In the genomic region with DNA sequence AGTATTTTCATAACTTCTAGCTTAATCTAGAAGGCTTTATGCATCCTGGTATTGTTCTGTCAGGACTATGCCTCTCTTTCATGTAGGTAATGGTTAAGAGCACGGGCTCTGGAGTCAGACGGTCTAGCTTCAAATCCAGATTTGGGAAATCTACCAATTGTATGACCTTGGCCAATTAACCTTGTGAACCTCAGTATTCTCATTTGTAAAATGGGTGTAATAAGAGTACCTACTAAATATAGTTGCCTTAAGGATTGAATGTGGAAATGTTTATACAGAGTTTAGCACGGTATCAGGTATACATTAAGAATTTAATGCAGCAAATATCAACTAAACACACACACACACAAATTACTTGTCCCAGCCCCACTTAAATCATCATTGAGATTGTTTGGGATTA, we compare ENCODE assay signal across 15 cellular contexts.
A peak's percentile ranks its signal among the peaks of the same experiment; 100 is the strongest.
DNase-seq lines count a peak whose midpoint lies in the region; ATAC-seq and TF ChIP-seq lines count a peak whose summit lies in the region.
"Had no signal": no experiment of that assay in that cellular context is flagged by ENCODE, and none has a peak within 500 bp of the region (broad histone marks: within the 10 kb centered on the region; RNA-seq: fewer than 3 reads in every experiment).

No MANE protein-coding gene starts in this region.

- H3K23ac ChIP-seq in mesenchymal stem cell (ENCODE audit: low read length in 2 of 2) = no peak overlapping the region

- H3K79me2 ChIP-seq in smooth muscle cell (ENCODE audit: low read depth) = no peaks in the 10 kb centered on the region

- H4K8ac ChIP-seq in mesenchymal stem cell (ENCODE audit: low read length) = no peak overlapping the region

- no peak for DNase-seq in heart right ventricle
- no peak for DNase-seq in right atrium auricular region (ENCODE audit: low spot score)
- DNase-seq in SK-N-MC (ENCODE audit: low read depth, low spot score) = no peak
- DNase-seq in mesenchymal stem cell = no peak
- DNase-seq in smooth muscle cell (lab: John Stamatoyannopoulos, UW; ENCODE audit: unreplicated experiment) = no peak
- DNase-seq in NK-92 treated with Interleukin-12 subunit alpha and Interleukin-12 subunit beta, amount 100 ng/mL, for 24 hours (lab: John Stamatoyannopoulos, UW) = no peak
- DNase-seq in HCEC 1CT = no peak
- DNase-seq: BE2C; CD4-positive, alpha-beta memory T cell; DMS79 treated with DMSO at 0.1 percent for 48 hours; Karpas-422; NCI-H2029 treated with DMSO at 0.1 percent for 48 hours; NCI-H510A had no signal

- H4K20me1 ChIP-seq in smooth muscle cell (ENCODE audit: low read depth) = no peaks in the 10 kb centered on the region

- H3K4me2 ChIP-seq in mesenchymal stem cell (ENCODE audit: low read length, poor library complexity, severe bottlenecking) = no peak overlapping the region
- H3K4me2 ChIP-seq in smooth muscle cell = peak overlapping the region; percentile 45
- H3K4me2 ChIP-seq: GM23338 had no signal

- intact Hi-C loops in heart right ventricle (cut with DNase I) = no loop called here

- H3K4me1 ChIP-seq in heart right ventricle (peaks cover 0 to 36% (median 27%) of the 10 kb centered on the region in 9 donors), right atrium auricular region (peaks cover 0 to 28% of the 10 kb centered on the region in 2 donors), mesenchymal stem cell (ENCODE audit: control insufficient read depth, insufficient read depth, low read depth, low read length) (no peaks in the 10 kb centered on the region), smooth muscle cell (ENCODE audit: low read depth) (peaks cover 21% of the 10 kb centered on the region)
- H3K4me1 ChIP-seq: BE2C had no signal

- H2AK5ac ChIP-seq in mesenchymal stem cell (ENCODE audit: low read length, severe bottlenecking) = no peak overlapping the region

- H3K36me3 ChIP-seq in heart right ventricle (no peaks in the 10 kb centered on the region), right atrium auricular region (no peaks in the 10 kb centered on the region), SK-N-MC (ENCODE audit: insufficient read depth, low read length) (no peaks in the 10 kb centered on the region), mesenchymal stem cell (ENCODE audit: control insufficient read depth in 1 of 2, insufficient read depth in 2 of 2, low read depth in 1 of 2, low read length in 2 of 2) (no peaks in the 10 kb centered on the region), smooth muscle cell (ENCODE audit: low read depth) (no peaks in the 10 kb centered on the region)
- H3K36me3 ChIP-seq: BE2C had no signal

- TF ChIP-seq CTCF in heart right ventricle (IDR thresholded peaks at IDR 0.05) (no peak), right atrium auricular region (IDR thresholded peaks at IDR 0.05) (no peak), smooth muscle cell (IDR thresholded peaks at IDR 0.05; ENCODE audit: borderline replicate concordance, insufficient read depth, poor library complexity, severe bottlenecking) (no peak)

- H3K27me3 ChIP-seq in heart right ventricle = no peaks in the 10 kb centered on the region
- H3K27me3 ChIP-seq in right atrium auricular region = no peaks in the 10 kb centered on the region
- H3K27me3 ChIP-seq in mesenchymal stem cell (ENCODE audit: control insufficient read depth in 1 of 2, insufficient read depth in 1 of 2, low read length in 2 of 2) = peaks cover 0 to 17% of the 10 kb centered on the region in 2 experiments
- H3K27me3 ChIP-seq in smooth muscle cell (ENCODE audit: low read depth) = no peaks in the 10 kb centered on the region
- H3K27me3 ChIP-seq: BE2C had no signal

- H2BK5ac ChIP-seq in mesenchymal stem cell (ENCODE audit: low read depth, low read length, poor library complexity, severe bottlenecking) = no peak overlapping the region

- H3K9me3 ChIP-seq in heart right ventricle (peaks cover 0 to 7% (median 0%) of the 10 kb centered on the region in 11 donors), right atrium auricular region (no peaks in the 10 kb centered on the region), SK-N-MC (ENCODE audit: low read depth, low read length) (no peaks in the 10 kb centered on the region), mesenchymal stem cell (ENCODE audit: control insufficient read depth, low read length) (no peaks in the 10 kb centered on the region), smooth muscle cell (replicated peaks; ENCODE audit: low read depth) (no peaks in the 10 kb centered on the region)
- H3K9me3 ChIP-seq: BE2C had no signal

- H3K4me3 ChIP-seq in heart right ventricle = no peak overlapping the region
- H3K4me3 ChIP-seq in right atrium auricular region = no peak overlapping the region
- peak overlapping the region; percentile 24; the same call in 1 of the 2 replicates for H3K4me3 ChIP-seq in SK-N-MC
- no peak overlapping the region for H3K4me3 ChIP-seq in mesenchymal stem cell (ENCODE audit: insufficient read depth in 1 of 2, low read depth in 1 of 2, low read length in 2 of 2)
- H3K4me3 ChIP-seq in smooth muscle cell = no peak overlapping the region
- H3K4me3 ChIP-seq: GM23338 had no signal

- H3K9ac ChIP-seq in SK-N-MC (ENCODE audit: insufficient read length) (no peak overlapping the region), mesenchymal stem cell (ENCODE audit: low read length) (peak overlapping the region; percentile 54), smooth muscle cell (ENCODE audit: low read depth) (peak overlapping the region; percentile 2)

- ATAC-seq in heart right ventricle = no peak
- ATAC-seq in GM21390 (IDR thresholded peaks at IDR 0.05; ENCODE audit: unreplicated experiment) = no peak

- H3K14ac ChIP-seq in mesenchymal stem cell (ENCODE audit: low read length in 2 of 2) = no peak overlapping the region

- H2BK120ac ChIP-seq in mesenchymal stem cell (ENCODE audit: low read depth, low read length) = no peak overlapping the region

- H3K79me1 ChIP-seq in mesenchymal stem cell (replicated peaks; ENCODE audit: low read length, poor library complexity, severe bottlenecking) = no peaks in the 10 kb centered on the region

- no peak overlapping the region for H2BK15ac ChIP-seq in mesenchymal stem cell (ENCODE audit: low read depth, poor library complexity, severe bottlenecking)

- H3K18ac ChIP-seq in mesenchymal stem cell (ENCODE audit: low read depth in 1 of 2, low read length in 2 of 2) = no peak overlapping the region

- no peaks in the 10 kb centered on the region for H3F3A ChIP-seq in smooth muscle cell (ENCODE audit: low read depth)

- H3K4ac ChIP-seq in mesenchymal stem cell (ENCODE audit: low read depth in 1 of 2, low read length in 2 of 2) = no peak overlapping the region

- H3K27ac ChIP-seq in heart right ventricle (peak overlapping the region in 6 of 10 donors; percentile 5 to 65 (median 52)), right atrium auricular region (peak overlapping the region in 1 of 2 donors; percentile 38), SK-N-MC (peak overlapping the region; percentile 68; the same call in 1 of the 2 replicates), mesenchymal stem cell (ENCODE audit: low read length, poor library complexity, severe bottlenecking) (no peak overlapping the region), smooth muscle cell (ENCODE audit: low read depth) (peak overlapping the region; percentile 82)

- no peak overlapping the region for H2AFZ ChIP-seq in mesenchymal stem cell (ENCODE audit: low read depth, low read length)
- no peak overlapping the region for H2AFZ ChIP-seq in smooth muscle cell (ENCODE audit: low read depth)

- WGBS in heart right ventricle, 2 donors = 54 to 55% methylated on average over 3 of the region's 3 CpGs
- 40% methylated on average over 2 of the region's 3 CpGs for WGBS in mesenchymal stem cell
- 60% methylated on average over 3 of the region's 3 CpGs for WGBS in smooth muscle cell (ENCODE audit: low lambda C conversion rate)

- H4K91ac ChIP-seq in mesenchymal stem cell (ENCODE audit: low read length) = no peak overlapping the region

- no peak overlapping the region for H2BK12ac ChIP-seq in mesenchymal stem cell (ENCODE audit: low read length in 2 of 2)
